ENCODE assay signal across 11 cellular contexts in the genomic region with DNA sequence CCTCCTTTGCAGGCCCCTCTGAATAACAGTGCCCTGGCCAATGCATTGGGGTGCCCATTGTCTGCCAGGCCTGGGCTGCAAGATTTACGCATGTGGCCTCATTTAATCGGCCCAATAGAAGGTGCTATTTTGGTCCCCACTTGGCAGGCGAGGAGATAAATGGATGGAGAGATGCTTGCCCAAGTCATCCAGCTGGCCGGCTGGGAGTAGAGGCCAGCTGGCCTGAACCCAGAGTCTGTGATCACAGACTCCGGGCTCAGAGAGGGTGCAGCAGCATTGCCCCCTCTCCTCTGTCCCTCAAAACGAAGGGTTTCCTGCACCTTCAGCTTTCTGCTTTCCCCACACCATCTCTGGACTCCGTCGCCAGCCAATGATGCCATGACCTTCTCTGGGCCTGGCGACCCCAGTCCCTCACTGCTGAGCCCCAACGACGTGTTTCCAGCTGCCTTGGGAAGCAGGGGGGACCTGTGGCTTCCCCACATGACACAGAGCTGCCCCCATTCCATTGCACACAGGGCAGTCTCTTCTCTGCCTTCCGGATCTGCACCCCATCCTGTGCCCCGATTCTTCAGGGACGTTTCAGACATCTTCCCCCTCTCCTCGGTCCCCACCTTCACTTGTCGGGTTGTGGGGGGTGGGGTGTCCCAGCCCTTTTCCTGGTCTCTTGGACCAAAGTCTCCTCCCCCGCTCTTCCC. TPM values are rescaled to one million over a fixed set of nuclear protein-coding genes. Genes with fewer than 3 reads are reported as not detected.
DNase-seq lines count a peak whose midpoint lies in the region; ATAC-seq lines count a peak whose summit lies in the region.
"Had no signal": no experiment of that assay in that cellular context is flagged by ENCODE, and none has a peak within 500 bp of the region (broad histone marks: within the 10 kb centered on the region; RNA-seq: fewer than 3 reads in every experiment).

No MANE protein-coding gene starts in this region.

- no peaks in the 10 kb centered on the region for H3K9me3 Mint-ChIP-seq in activated CD8-positive, alpha-beta memory T cell treated with anti-CD3 and anti-CD28 coated beads, Interleukin-2, amount 10 ng/mL, durations not matched to agents 7 days and 5 days (ENCODE audit: low read depth)
- no peaks in the 10 kb centered on the region for H3K9me3 Mint-ChIP-seq in stimulated activated memory B cell treated with anti-CD40 and anti-IgM and Interleukin-4, amounts not matched to agents 10 μg/mL and 1 μg/mL and 100 μg/mL, for 72 hours
- H3K9me3 Mint-ChIP-seq: activated B cell treated with CpG ODN at 0.5 μM for 24 hours had no signal

- CTCF ChIA-PET in activated CD8-positive, alpha-beta memory T cell treated with anti-CD3 and anti-CD28 coated beads, Interleukin-2, amount 10 ng/mL, durations not matched to agents 7 days and 5 days (lab: Charles Lee): no interaction called here

- peak overlapping the region; percentile 65 for H3K27ac Mint-ChIP-seq in activated CD8-positive, alpha-beta memory T cell treated with anti-CD3 and anti-CD28 coated beads, Interleukin-2, amount 10 ng/mL, durations not matched to agents 7 days and 5 days
- no peak overlapping the region for H3K27ac Mint-ChIP-seq in stimulated activated memory B cell treated with anti-CD40 and anti-IgM and Interleukin-4, amounts not matched to agents 10 μg/mL and 1 μg/mL and 100 μg/mL, for 72 hours
- H3K27ac Mint-ChIP-seq: activated B cell treated with CpG ODN at 0.5 μM for 24 hours had no signal

- H3K27ac ChIP-seq in temporal lobe (ENCODE audit: low read depth, low read length): peak overlapping the region; percentile 89

- no peak for ATAC-seq in activated CD8-positive, alpha-beta memory T cell treated with anti-CD3 and anti-CD28 coated beads, Interleukin-2, amount 10 ng/mL, durations not matched to agents 7 days and 5 days
- ATAC-seq in stimulated activated memory B cell treated with anti-CD40 and anti-IgM and Interleukin-4, amounts not matched to agents 10 μg/mL and 1 μg/mL and 100 μg/mL, for 72 hours: no peak

- H3K36me3 Mint-ChIP-seq in activated CD8-positive, alpha-beta memory T cell treated with anti-CD3 and anti-CD28 coated beads, Interleukin-2, amount 10 ng/mL, durations not matched to agents 7 days and 5 days: no peaks in the 10 kb centered on the region
- no peaks in the 10 kb centered on the region for H3K36me3 Mint-ChIP-seq in stimulated activated memory B cell treated with anti-CD40 and anti-IgM and Interleukin-4, amounts not matched to agents 10 μg/mL and 1 μg/mL and 100 μg/mL, for 72 hours

- peaks cover 10% of the 10 kb centered on the region for H3K4me1 Mint-ChIP-seq in activated CD8-positive, alpha-beta memory T cell treated with anti-CD3 and anti-CD28 coated beads, Interleukin-2, amount 10 ng/mL, durations not matched to agents 7 days and 5 days
- H3K4me1 Mint-ChIP-seq in stimulated activated memory B cell treated with anti-CD40 and anti-IgM and Interleukin-4, amounts not matched to agents 10 μg/mL and 1 μg/mL and 100 μg/mL, for 72 hours: peaks cover 18% of the 10 kb centered on the region

- DNase-seq in activated CD8-positive, alpha-beta memory T cell treated with anti-CD3 and anti-CD28 coated beads, Interleukin-2, amount 10 ng/mL, durations not matched to agents 7 days and 5 days: no peak
- no peak for DNase-seq in activated CD8-positive, alpha-beta memory T cell treated with anti-CD3 and anti-CD28 coated beads, Interleukin-2, amount 50 U/mL, for 48 hours
- DNase-seq in cerebellar nuclear complex (lab: John Stamatoyannopoulos, UW) (peak; percentile 52 to 55), midbrain (lab: John Stamatoyannopoulos, UW) (peak; percentile 79), NCI-H69 (lab: John Stamatoyannopoulos, UW) (no peak), RKO (ENCODE audit: low spot score) (no peak)
- DNase-seq: activated B cell treated with CpG ODN at 0.5 μM for 24 hours, activated T-cell treated with anti-CD3 and anti-CD28 coated beads for 4 hours, testis had no signal

- no peak overlapping the region for H3K4me3 Mint-ChIP-seq in activated CD8-positive, alpha-beta memory T cell treated with anti-CD3 and anti-CD28 coated beads, Interleukin-2, amount 10 ng/mL, durations not matched to agents 7 days and 5 days
- no peak overlapping the region for H3K4me3 Mint-ChIP-seq in stimulated activated memory B cell treated with anti-CD40 and anti-IgM and Interleukin-4, amounts not matched to agents 10 μg/mL and 1 μg/mL and 100 μg/mL, for 72 hours
- H3K4me3 Mint-ChIP-seq: activated B cell treated with CpG ODN at 0.5 μM for 24 hours had no signal

- H3K27me3 Mint-ChIP-seq in activated CD8-positive, alpha-beta memory T cell treated with anti-CD3 and anti-CD28 coated beads, Interleukin-2, amount 10 ng/mL, durations not matched to agents 7 days and 5 days: peaks cover 12% of the 10 kb centered on the region
- peaks cover 65% of the 10 kb centered on the region for H3K27me3 Mint-ChIP-seq in stimulated activated memory B cell treated with anti-CD40 and anti-IgM and Interleukin-4, amounts not matched to agents 10 μg/mL and 1 μg/mL and 100 μg/mL, for 72 hours

RNA-seq across cellular contexts. Expression of gene ADGRG1, which starts 3.5 kb away (rescaled TPM):
- 10 to 100 TPM in 1 of 2 experiments, 1 to 10 TPM in 1; 7.3 to 19.9 TPM for total RNA-seq in activated CD8-positive, alpha-beta memory T cell treated with anti-CD3 and anti-CD28 coated beads, Interleukin-2, amount 10 ng/mL, durations not matched to agents 7 days and 5 days
- total RNA-seq in temporal lobe: 47.0 TPM

RNA-seq across cellular contexts. Expression of gene ADGRG3, which starts 43.2 kb away (rescaled TPM):
- not detected for total RNA-seq in activated CD8-positive, alpha-beta memory T cell treated with anti-CD3 and anti-CD28 coated beads, Interleukin-2, amount 10 ng/mL, durations not matched to agents 7 days and 5 days
- 0.49 TPM for total RNA-seq in temporal lobe
- total RNA-seq: activated B cell treated with CpG ODN at 0.5 μM for 24 hours had no signal

Comparison
In these comparisons a context has a peak if more than half of its experiments do, and no peak if none do; other contexts are left out.
1. DNase-seq: peak in cerebellar nuclear complex (2 of 2) and midbrain (single experiment); none in activated CD8-positive, alpha-beta memory T cell treated with anti-CD3 and anti-CD28 coated beads, Interleukin-2, amount 10 ng/mL, durations not matched to agents 7 days and 5 days (single experiment), activated CD8-positive, alpha-beta memory T cell treated with anti-CD3 and anti-CD28 coated beads, Interleukin-2, amount 50 U/mL, for 48 hours (single experiment), NCI-H69 (single experiment) and RKO (single experiment).